Comparison of ENCODE assay signal across 11 cellular contexts in genomic region chr3:29642393-29643033, GRCh38.
DNase-seq lines count a peak whose midpoint lies in the region; ATAC-seq and TF ChIP-seq lines count a peak whose summit lies in the region.
"Had no signal": no experiment of that assay in that cellular context is flagged by ENCODE, and none has a peak within 500 bp of the region (broad histone marks: within the 10 kb centered on the region; RNA-seq: fewer than 3 reads in every experiment).

No MANE protein-coding gene starts in this region.

- WGBS in GM23248 (ENCODE audit: low coverage in 1 of 2, low lambda C conversion rate in 2 of 2, missing lambda C conversion rate in 2 of 2), 2 experiments: 83 to 85% methylated on average over 5 of the region's 5 CpGs

- no peak overlapping the region for H3K9ac ChIP-seq in GM23248
- peak overlapping the region; percentile 65 to 73 (median 68) for H3K9ac ChIP-seq in skeletal muscle tissue (ENCODE audit: low read depth in 1 of 3, low read length in 3 of 3)

- intact Hi-C loops in ascending aorta (cut with DNase I) (loop anchor here (5.0 kb wide), 1 partner anchor 360 kb away; the partner anchor contains the start of gene RBMS3), left ventricle myocardium superior (cut with micrococcal nuclease) (no loop called here)

- ATAC-seq in left ventricle myocardium superior: peak; percentile 95
- ATAC-seq: natural killer cell treated with Interleukin-12 subunit alpha and Interleukin-12 subunit beta and Interleukin-15 and Interleukin-18, amount 100 ng/mL, for 72 hours had no signal

- H3K4me3 ChIP-seq in GM23248 (no peak overlapping the region), ascending aorta (no peak overlapping the region), skeletal muscle tissue (ENCODE audit: low read length in 3 of 3) (peak overlapping the region; percentile 30 to 45 (median 42))

- DNase-seq in GM23248: peak; percentile 74
- DNase-seq in ascending aorta (ENCODE audit: low spot score in 2 of 2): no peak
- peak; percentile 29 for DNase-seq in left ventricle myocardium superior
- DNase-seq in NCI-H524 (lab: John Stamatoyannopoulos, UW): no peak
- no peak for DNase-seq in activated T-cell treated with anti-CD3 and anti-CD28 coated beads, Interleukin-2, amount 50 U/mL, for 1 hour
- DNase-seq in erythroblast (lab: John Stamatoyannopoulos, UW): no peak
- DNase-seq in activated naive CD8-positive, alpha-beta T cell treated with anti-CD3 and anti-CD28 coated beads for 36 hours: no peak
- DNase-seq: DND-41, NCI-H1417 treated with DMSO at 0.1 percent for 48 hours had no signal

- H3F3A ChIP-seq in GM23248 (ENCODE audit: insufficient read depth): peaks cover 38% of the 10 kb centered on the region

- H3K4me2 ChIP-seq in GM23248 (ENCODE audit: unreplicated experiment): no peak overlapping the region

- in situ Hi-C loops in GM23248 (cut with MboI): no loop called here

- no peak overlapping the region for H2AFZ ChIP-seq in GM23248

- H3K4me3 Mint-ChIP-seq in activated naive CD8-positive, alpha-beta T cell treated with anti-CD3 and anti-CD28 coated beads for 36 hours: no peak overlapping the region
- H3K4me3 Mint-ChIP-seq: natural killer cell treated with Interleukin-12 subunit alpha and Interleukin-12 subunit beta and Interleukin-15 and Interleukin-18, amount 100 ng/mL, for 72 hours had no signal

- H3K27ac Mint-ChIP-seq in activated naive CD8-positive, alpha-beta T cell treated with anti-CD3 and anti-CD28 coated beads for 36 hours: no peak overlapping the region
- H3K27ac Mint-ChIP-seq: natural killer cell treated with Interleukin-12 subunit alpha and Interleukin-12 subunit beta and Interleukin-15 and Interleukin-18, amount 100 ng/mL, for 72 hours had no signal

- H3K4me1 Mint-ChIP-seq in activated naive CD8-positive, alpha-beta T cell treated with anti-CD3 and anti-CD28 coated beads for 36 hours: no peaks in the 10 kb centered on the region

- peaks cover 8% of the 10 kb centered on the region for H3K27me3 Mint-ChIP-seq in activated naive CD8-positive, alpha-beta T cell treated with anti-CD3 and anti-CD28 coated beads for 36 hours
- H3K27me3 Mint-ChIP-seq: natural killer cell treated with Interleukin-12 subunit alpha and Interleukin-12 subunit beta and Interleukin-15 and Interleukin-18, amount 100 ng/mL, for 72 hours had no signal

- peaks cover 56% of the 10 kb centered on the region for H3K79me2 ChIP-seq in GM23248 (ENCODE audit: insufficient read depth)

- H3K36me3 Mint-ChIP-seq in activated naive CD8-positive, alpha-beta T cell treated with anti-CD3 and anti-CD28 coated beads for 36 hours: no peaks in the 10 kb centered on the region
- H3K36me3 Mint-ChIP-seq: natural killer cell treated with Interleukin-12 subunit alpha and Interleukin-12 subunit beta and Interleukin-15 and Interleukin-18, amount 100 ng/mL, for 72 hours had no signal

- H3K27ac ChIP-seq in GM23248 (peak overlapping the region; percentile 31), ascending aorta (peak overlapping the region; percentile 65 to 77), skeletal muscle tissue (ENCODE audit: low read depth, low read length) (peak overlapping the region; percentile 90)

- H3K4me1 ChIP-seq in GM23248 (ENCODE audit: insufficient read depth) (peaks cover 41% of the 10 kb centered on the region), ascending aorta (peaks cover 2 to 17% of the 10 kb centered on the region in 2 donors), skeletal muscle tissue (ENCODE audit: control insufficient read depth in 3 of 3, insufficient read depth in 3 of 3, low read length in 3 of 3) (peaks cover 7 to 15% (median 15%) of the 10 kb centered on the region in 3 donors)

- no peak for TF ChIP-seq POLR2A in erythroblast (IDR thresholded peaks at IDR 0.05; ENCODE audit: low read length)

- no peaks in the 10 kb centered on the region for H3K9me2 ChIP-seq in GM23248 (ENCODE audit: insufficient read depth)

- H3K9me3 ChIP-seq in GM23248 (ENCODE audit: low read depth): no peaks in the 10 kb centered on the region
- no peaks in the 10 kb centered on the region for H3K9me3 ChIP-seq in ascending aorta
- H3K9me3 ChIP-seq in skeletal muscle tissue (ENCODE audit: control insufficient read depth in 3 of 3, low read length in 3 of 3): no peaks in the 10 kb centered on the region

- H3K36me3 ChIP-seq in GM23248 (ENCODE audit: low read depth) (no peaks in the 10 kb centered on the region), ascending aorta (no peaks in the 10 kb centered on the region), skeletal muscle tissue (ENCODE audit: control insufficient read depth in 3 of 3, insufficient read depth in 3 of 3, low read length in 3 of 3) (no peaks in the 10 kb centered on the region)

- no peaks in the 10 kb centered on the region for H4K20me1 ChIP-seq in GM23248 (ENCODE audit: insufficient read depth)

- H3K9me3 Mint-ChIP-seq in activated naive CD8-positive, alpha-beta T cell treated with anti-CD3 and anti-CD28 coated beads for 36 hours: no peaks in the 10 kb centered on the region

- H3K27me3 ChIP-seq in GM23248 (replicated peaks; ENCODE audit: insufficient read depth) (no peaks in the 10 kb centered on the region), ascending aorta (no peaks in the 10 kb centered on the region), skeletal muscle tissue (ENCODE audit: control insufficient read depth in 3 of 3, insufficient read depth in 3 of 3, low read length in 3 of 3) (no peaks in the 10 kb centered on the region)

- TF ChIP-seq CTCF in ascending aorta (IDR thresholded peaks at IDR 0.05): peak in 1 of 3 experiments; percentile 6

Comparison
In these comparisons a context has a peak if more than half of its experiments do, and no peak if none do; other contexts are left out.
1. DNase-seq: peak in GM23248 (single experiment) and left ventricle myocardium superior (single experiment); none in ascending aorta (0 of 2), NCI-H524 (0 of 2), activated T-cell treated with anti-CD3 and anti-CD28 coated beads, Interleukin-2, amount 50 U/mL, for 1 hour (single experiment), erythroblast (0 of 2) and activated naive CD8-positive, alpha-beta T cell treated with anti-CD3 and anti-CD28 coated beads for 36 hours (single experiment).
2. H3K27ac ChIP-seq: peak in every context shown above with its lines; median percentile 90 in skeletal muscle tissue; 71 in ascending aorta; 31 in GM23248.
3. H3K4me3 ChIP-seq: peak in skeletal muscle tissue (3 of 3); none in GM23248 (single experiment) and ascending aorta (0 of 2).